8 cellular contexts compared by ENCODE assay signal in the genomic region with DNA sequence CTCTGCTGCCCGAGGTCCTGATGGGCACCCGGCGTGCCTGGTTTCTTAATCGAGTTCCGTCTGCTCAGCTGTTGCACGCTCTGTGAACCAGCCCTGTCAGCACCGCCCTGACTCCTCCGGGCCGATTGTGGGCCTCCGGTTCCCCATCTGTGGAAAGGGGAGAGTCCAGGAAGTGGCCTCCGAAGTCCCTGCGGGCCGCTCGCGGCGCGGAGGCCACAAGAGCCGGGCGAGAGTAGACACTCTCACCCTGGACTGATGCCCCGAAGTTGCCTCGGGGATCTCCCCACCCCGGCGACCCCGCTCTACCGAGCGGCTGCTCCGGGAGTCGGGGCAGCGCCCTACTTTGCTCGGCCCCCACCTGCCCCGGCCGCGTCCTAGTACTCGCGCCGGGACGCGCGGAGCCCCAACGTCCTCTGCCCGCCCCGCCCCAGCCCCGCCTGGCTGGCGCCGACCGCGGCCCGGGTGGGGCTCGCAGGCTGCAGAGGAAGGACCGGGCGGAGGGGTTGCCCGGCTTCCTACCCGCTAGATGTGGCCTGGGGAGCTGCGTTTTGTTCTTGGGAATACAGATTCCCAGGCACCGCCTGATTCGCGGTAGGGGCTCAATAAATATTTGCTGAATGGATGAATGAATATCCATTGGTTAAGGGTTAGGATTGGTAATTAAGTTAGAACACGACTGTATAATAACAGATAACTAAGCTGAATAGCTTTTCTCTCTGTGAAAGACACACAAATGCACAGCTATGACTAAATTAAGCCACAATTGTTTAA. TPM values are rescaled to one million over a fixed set of nuclear protein-coding genes. Genes with fewer than 3 reads are reported as not detected.
DNase-seq lines count a peak whose midpoint lies in the region; ATAC-seq and TF ChIP-seq lines count a peak whose summit lies in the region.

No MANE protein-coding gene starts in this region.

- H3K9me3 Mint-ChIP-seq in progenitor cell of endocrine pancreas (ENCODE audit: low read depth), result no peaks in the 10 kb centered on the region

- peak; percentile 31 for ATAC-seq in HG02623 (IDR thresholded peaks at IDR 0.05; ENCODE audit: unreplicated experiment)

- H3K27ac ChIP-seq in left ventricle myocardium inferior (replicated peaks), result peak overlapping the region; percentile 100

- H3K4me3 ChIP-seq in left ventricle myocardium inferior, result peak overlapping the region; percentile 91

- peak overlapping the region; percentile 89 for H3K4me3 Mint-ChIP-seq in progenitor cell of endocrine pancreas (ENCODE audit: low read depth)

- peak; percentile 74 for DNase-seq in GM13976 (ENCODE audit: low spot score)
- DNase-seq in NAMALWA (ENCODE audit: low spot score), result peak; percentile 78
- peak; percentile 74 for DNase-seq in SK-N-DZ (ENCODE audit: low spot score)
- DNase-seq in amniotic stem cell (lab: John Stamatoyannopoulos, UW), result peak; percentile 14
- DNase-seq in left ventricle myocardium inferior, result peak; percentile 84
- DNase-seq in progenitor cell of endocrine pancreas (ENCODE audit: low spot score, unreplicated experiment), result peak; percentile 42
- no peak for DNase-seq in GOT3 (lab: John Stamatoyannopoulos, UW)

- no peaks in the 10 kb centered on the region for H3K27me3 Mint-ChIP-seq in progenitor cell of endocrine pancreas

- H3K9me3 ChIP-seq in left ventricle myocardium inferior (replicated peaks), result no peaks in the 10 kb centered on the region

- no peaks in the 10 kb centered on the region for H3K36me3 Mint-ChIP-seq in progenitor cell of endocrine pancreas (ENCODE audit: insufficient read depth)

- in situ Hi-C loops in GM13976 (cut with MboI; ENCODE audit: low sequenced_read_pairs, unreplicated experiment), result no loop called here

- no peaks in the 10 kb centered on the region for H3K36me3 ChIP-seq in left ventricle myocardium inferior

- TF ChIP-seq CTCF in GM13976 (IDR thresholded peaks at IDR 0.05; ENCODE audit: borderline replicate concordance, control extremely low read depth, extremely low read depth, insufficient read depth, missing control alignments), result no peak
- TF ChIP-seq CTCF in left ventricle myocardium inferior (IDR thresholded peaks at IDR 0.05; ENCODE audit: borderline replicate concordance), result peak; percentile 7
- TF ChIP-seq CTCF in progenitor cell of endocrine pancreas (IDR thresholded peaks at IDR 0.05; ENCODE audit: unreplicated experiment), result no peak

- peaks cover 47% of the 10 kb centered on the region for H3K4me1 ChIP-seq in left ventricle myocardium inferior

- peaks cover 30% of the 10 kb centered on the region for H3K4me1 Mint-ChIP-seq in progenitor cell of endocrine pancreas (ENCODE audit: low read depth)

- peak overlapping the region; percentile 97 for H3K27ac Mint-ChIP-seq in progenitor cell of endocrine pancreas

- H3K27me3 ChIP-seq in left ventricle myocardium inferior (ENCODE audit: low read depth), result no peaks in the 10 kb centered on the region

- intact Hi-C loops in left ventricle myocardium inferior (cut with micrococcal nuclease), result no loop called here

RNA-seq across cellular contexts. Expression of a gene that starts 0.9 kb away (rescaled TPM):
- polyA plus RNA-seq in SK-N-DZ (2014; cell fraction: cytosol; rRNA removed), result 10.9 and 15.7 TPM in 2 replicates
- polyA plus RNA-seq in SK-N-DZ (2014; cell fraction: nucleus; rRNA removed), result 20.0 and 23.0 TPM in 2 replicates
- 3.9 TPM for total RNA-seq in left ventricle myocardium inferior
- total RNA-seq in progenitor cell of endocrine pancreas, result 5.3 and 5.7 TPM in 2 replicates

RNA-seq across cellular contexts. Expression of a gene that starts 30.9 kb away (rescaled TPM):
- 8.5 and 15.0 TPM in 2 replicates for polyA plus RNA-seq in SK-N-DZ (2014; cell fraction: cytosol; rRNA removed)
- 9.3 and 10.5 TPM in 2 replicates for polyA plus RNA-seq in SK-N-DZ (2014; cell fraction: nucleus; rRNA removed)
- total RNA-seq in left ventricle myocardium inferior (23.1 TPM), progenitor cell of endocrine pancreas (15.5 and 17.7 TPM in 2 replicates)

RNA-seq across cellular contexts. Expression of a gene that starts 35.6 kb away (rescaled TPM):
- polyA plus RNA-seq in SK-N-DZ (2014; cell fraction: cytosol; rRNA removed), result 0.07 TPM in 1 of 2 replicates, not detected in the other
- polyA plus RNA-seq in SK-N-DZ (2014; cell fraction: nucleus; rRNA removed), result 0.32 and 0.45 TPM in 2 replicates
- total RNA-seq in left ventricle myocardium inferior (13.9 TPM), progenitor cell of endocrine pancreas (52.6 and 60.9 TPM in 2 replicates)
